In genomic region chr7:158887594-158887993, GRCh38 we compare ENCODE assay signal across 1 cellular context.
TF ChIP-seq lines count a peak whose summit lies in the region.

No MANE protein-coding gene starts in this region.

TF ChIP-seq in SK-N-SH, 30 proteins besides CTCF, POLR2A, EP300 and RAD21:
- TF ChIP-seq SMC3 (IDR thresholded peaks at IDR 0.05; ENCODE audit: low read depth, low read length) (no peak), RCOR1 (IDR thresholded peaks at IDR 0.05; ENCODE audit: low read length) (peak; percentile 66), MXI1 (IDR thresholded peaks at IDR 0.05; ENCODE audit: low read depth, low read length) (no peak), CHD2 (IDR thresholded peaks at IDR 0.05; ENCODE audit: low read length, partially characterized antibody) (peak; percentile 23), USF1 (IDR thresholded peaks at IDR 0.05; ENCODE audit: borderline replicate concordance, low read depth) (no peak), NRF1 (IDR thresholded peaks at IDR 0.05; ENCODE audit: low read depth, low read length) (no peak), FOXJ3 (CRISPR knock-in tag; IDR thresholded peaks at IDR 0.05) (no peak)
